25 cellular contexts compared by ENCODE assay signal in genomic region chr3:12044860-12045259, GRCh38.
"Had no signal": no experiment of that assay in that cellular context is flagged by ENCODE, and none has a peak within 500 bp of the region (broad histone marks: within the 10 kb centered on the region; RNA-seq: fewer than 3 reads in every experiment).

No MANE protein-coding gene starts in this region.

- DNase-seq: nephron progenitor cell; nucleus accumbens; pancreas; posterior cingulate gyrus; psoas muscle; right cardiac atrium; right lobe of liver; sigmoid colon; small intestine; stimulated activated CD4-positive, alpha-beta T cell treated with anti-CD3 and anti-CD28 coated beads, Interleukin-15, amount 100 ng/mL, for 24 hours; stimulated activated CD4-positive, alpha-beta T cell treated with anti-CD3 and anti-CD28 coated beads, Interleukin-2, amount 100 ng/mL, for 24 hours; stimulated activated CD4-positive, alpha-beta T cell treated with anti-CD3 and anti-CD28 coated beads, Interleukin-2, amount 100 ng/mL, for 48 hours; stimulated activated CD4-positive, alpha-beta T cell treated with anti-CD3 and anti-CD28 coated beads, Interleukin-4, amount 100 ng/mL, for 24 hours; stimulated activated naive B cell treated with anti-CD40 and anti-IgM and Interleukin-4, amounts not matched to agents 10 μg/mL and 1 μg/mL and 100 μg/mL, for 72 hours; stimulated activated naive CD4-positive, alpha-beta T cell treated with Interleukin-2 at 50 U/mL for 16 hours; stomach; thyroid gland; trophoblast cell; upper lobe of left lung had no signal

- H3K36me3 ChIP-seq: neutrophil, pancreas, right lobe of liver, sigmoid colon, stomach, thoracic aorta, thyroid gland, tibial nerve, upper lobe of left lung, vagina had no signal

- H3K9me3 ChIP-seq: neutrophil, pancreas, psoas muscle, right lobe of liver, sigmoid colon, stomach, thoracic aorta, thyroid gland, tibial nerve, upper lobe of left lung, vagina had no signal

- H3K4me3 ChIP-seq: pancreas, psoas muscle, right lobe of liver, sigmoid colon, stomach, thoracic aorta, thyroid gland, tibial nerve, upper lobe of left lung, vagina had no signal

- H3K27me3 ChIP-seq: pancreas, right lobe of liver, stomach, thyroid gland, upper lobe of left lung, vagina had no signal

- H3K4me1 ChIP-seq: pancreas, psoas muscle, right lobe of liver, sigmoid colon, stomach, thyroid gland, tibial nerve, upper lobe of left lung, vagina had no signal

- ATAC-seq: natural killer cell treated with Interleukin-12 subunit alpha and Interleukin-12 subunit beta and Interleukin-15 and Interleukin-18, amount 100 ng/mL, for 72 hours; pancreas; psoas muscle; right cardiac atrium; right lobe of liver; stimulated activated effector memory CD8-positive, alpha-beta T cell treated with anti-CD3 and anti-CD28 coated beads, Interleukin-12 subunit alpha, Interleukin-12 subunit beta, amount 100 ng/mL, for 72 hours; stimulated activated naive B cell treated with anti-CD40 and anti-IgM and Interleukin-4, amounts not matched to agents 10 μg/mL and 1 μg/mL and 100 μg/mL, for 72 hours had no signal
